In the genomic region with DNA sequence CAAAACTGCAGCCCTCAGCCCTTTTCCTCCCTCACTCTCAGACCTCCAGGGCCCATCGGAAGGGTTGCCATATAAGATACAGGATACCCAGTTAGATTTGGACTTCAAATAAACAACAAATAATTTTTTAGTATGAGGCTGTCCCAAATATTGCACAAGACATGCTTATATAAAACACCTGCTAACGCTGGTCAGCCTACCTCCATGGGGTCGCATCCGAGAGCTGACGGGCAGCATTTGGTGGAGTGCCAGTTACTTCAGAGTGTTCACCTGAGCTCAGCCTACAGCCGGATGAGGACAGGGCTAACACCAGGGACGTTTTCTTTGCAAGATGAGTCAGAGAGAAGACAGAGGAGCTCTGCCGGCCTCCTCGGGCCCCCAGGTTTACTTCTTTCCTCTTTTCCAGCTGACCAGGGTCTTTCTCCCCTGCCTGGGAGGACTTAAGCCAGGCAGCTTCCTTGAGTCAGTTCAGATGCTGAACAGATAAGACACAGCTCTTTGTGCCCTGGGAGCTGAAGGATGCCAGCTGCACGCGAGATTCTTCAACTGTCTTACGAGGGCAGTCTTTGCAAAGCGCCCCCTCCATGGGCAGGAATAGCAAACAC, we compare ENCODE assay signal across 21 cellular contexts.
"Had no signal": no experiment of that assay in that cellular context is flagged by ENCODE, and none has a peak within 500 bp of the region (broad histone marks: within the 10 kb centered on the region; RNA-seq: fewer than 3 reads in every experiment).

No MANE protein-coding gene starts in this region.

- DNase-seq: cortex of kidney; dorsolateral prefrontal cortex; effector CD8-positive, alpha-beta T cell; glutamatergic neuron; immature natural killer cell; kidney; left cardiac atrium; mesendoderm; naive thymus-derived CD4-positive, alpha-beta T cell; ovary; right cardiac atrium; stimulated activated CD4-positive, alpha-beta T cell treated with anti-CD3 and anti-CD28 coated beads, Interleukin-4, amount 100 ng/mL, for 1 hour; stimulated activated CD8-positive, alpha-beta memory T cell treated with anti-CD3 and anti-CD28 coated beads, Interleukin-4, amount 100 ng/mL, for 48 hours; stimulated activated naive CD8-positive, alpha-beta T cell treated with anti-CD3 and anti-CD28 coated beads, Interleukin-15, Interleukin-2, amounts not matched to agents 100 U/mL and 50 U/mL, for 24 hours; thyroid gland; upper lobe of left lung; uterus had no signal

- H3K36me3 ChIP-seq: gastroesophageal sphincter, neutrophil, ovary, suprapubic skin, thyroid gland, upper lobe of left lung, uterus had no signal

- H3K9me3 ChIP-seq: neutrophil, ovary, suprapubic skin, thyroid gland, upper lobe of left lung, uterus had no signal

- FAIRE-seq: endometrium, kidney had no signal

- H3K27ac ChIP-seq: dorsolateral prefrontal cortex, gastroesophageal sphincter, neutrophil, ovary, suprapubic skin, thyroid gland, upper lobe of left lung, uterus had no signal

- H3K27me3 ChIP-seq: ovary, thyroid gland, upper lobe of left lung, uterus had no signal

- H3K4me1 ChIP-seq: gastroesophageal sphincter, suprapubic skin, thyroid gland, upper lobe of left lung, uterus had no signal

- H3K4me3 ChIP-seq: dorsolateral prefrontal cortex, gastroesophageal sphincter, ovary, suprapubic skin, thyroid gland, upper lobe of left lung, uterus had no signal
